22 cellular contexts compared by ENCODE assay signal in genomic region chr17:13334374-13334773, GRCh38.
A peak's percentile ranks its signal among the peaks of the same experiment; 100 is the strongest.
DNase-seq lines count a peak whose midpoint lies in the region; ATAC-seq, FAIRE-seq and TF ChIP-seq lines count a peak whose summit lies in the region.
"Had no signal": no experiment of that assay in that cellular context is flagged by ENCODE, and none has a peak within 500 bp of the region (broad histone marks: within the 10 kb centered on the region; RNA-seq: fewer than 3 reads in every experiment).

No MANE protein-coding gene starts in this region.

- H3K9me1 ChIP-seq in IMR-90 (ENCODE audit: insufficient read depth, low read length) = peaks cover 4% of the 10 kb centered on the region
- no peaks in the 10 kb centered on the region for H3K9me1 ChIP-seq in K562 (ENCODE audit: control insufficient read depth, insufficient read depth, low read length)

- TF ChIP-seq POLR2A in IMR-90 (IDR thresholded peaks at IDR 0.05; ENCODE audit: low read depth, low read length) = no peak
- TF ChIP-seq POLR2A in K562 (conservative IDR thresholded peaks at IDR 0.05) = no peak

- H3K4me3 ChIP-seq in IMR-90 (ENCODE audit: insufficient read depth, low read depth, low read length) = no peak overlapping the region
- no peak overlapping the region for H3K4me3 ChIP-seq in K562
- H3K4me3 ChIP-seq: BLaER1 had no signal

- H3K4ac ChIP-seq in IMR-90 (ENCODE audit: low read depth, low read length) = no peak overlapping the region

- peak overlapping the region; percentile 38; the same call in 1 of the 3 replicates for H2BK15ac ChIP-seq in IMR-90 (ENCODE audit: low read depth, low read length)

- dilution Hi-C loops in IMR-90 (cut with HindIII; ENCODE audit: low sequenced_read_pairs, unreplicated experiment) = no loop called here

- no peak overlapping the region for H2AK5ac ChIP-seq in IMR-90 (ENCODE audit: low read depth, low read length)

- no CpG with 5 or more reads among the region's 1 CpG for WGBS in IMR-90 (ENCODE audit: extremely low coverage in 2 of 2, insufficient read length in 1 of 2), 2 experiments
- WGBS in K562 (ENCODE audit: insufficient coverage, low coverage, missing lambda C conversion rate) = 0% methylated on average over 1 of the region's 1 CpG

- no peak overlapping the region for H3K14ac ChIP-seq in IMR-90 (replicated peaks; ENCODE audit: low read depth, low read length)

- POLR2A ChIA-PET in IMR-90 (lab: Charles Lee; ENCODE audit: unreplicated experiment) (no interaction called here), K562 (lab: Yijun Ruan, JAX) (no interaction called here)

- H4K91ac ChIP-seq in IMR-90 (ENCODE audit: insufficient read depth, low read depth, low read length) = no peak overlapping the region

- H4K8ac ChIP-seq in IMR-90 (ENCODE audit: low read depth in 2 of 2, low read length in 2 of 2) = no peak overlapping the region

- peaks cover 5% of the 10 kb centered on the region for H3K4me1 ChIP-seq in IMR-90 (ENCODE audit: control insufficient read depth, insufficient read depth, low read length)
- H3K4me1 ChIP-seq in K562 (replicated peaks in 1 of 2; ENCODE audit: control insufficient read depth in 2 of 2, insufficient read depth in 2 of 2, low read length in 2 of 2) = peaks cover 0 to 3% of the 10 kb centered on the region in 2 experiments; a peak in 3 of 5 replicates
- H3K4me1 ChIP-seq: BE2C, BLaER1, Caco-2 had no signal

- TF ChIP-seq CTCF in IMR-90 (conservative IDR thresholded peaks at IDR 0.05; ENCODE audit: low read depth, low read length) (no peak), K562 (IDR thresholded peaks at IDR 0.05 in 2 of 3, conservative IDR thresholded peaks at IDR 0.05 in 1 of 3; ENCODE audit: insufficient read depth in 2 of 3, low read depth in 1 of 3, low read length in 3 of 3) (no peak)

- CTCF ChIA-PET in IMR-90 (lab: Yijun Ruan, JAX) (interaction anchor here (0.6 kb wide), 1 partner anchor 256 kb away, joined by 4 read pairs; no protein-coding TSS in a partner anchor), K562 (lab: Yijun Ruan, JAX; ENCODE audit: low intra/inter-chr PET ratio) (no interaction called here)

- in situ Hi-C loops in IMR-90 (cut with MboI; ENCODE audit: low sequenced_read_pairs) (no loop called here), K562 (cut with MboI) (loop anchor here (10.0 kb wide), 1 partner anchor 500 kb away; no protein-coding TSS in a partner anchor)

- H3K79me1 ChIP-seq in IMR-90 (ENCODE audit: low read depth in 1 of 2, low read length in 2 of 2) = no peaks in the 10 kb centered on the region

- H3K9ac ChIP-seq in IMR-90 (ENCODE audit: low read depth, low read length) (no peak overlapping the region), K562 (ENCODE audit: insufficient read depth in 1 of 2, low read depth in 2 of 2, low read length in 2 of 2) (no peak overlapping the region)
- H3K9ac ChIP-seq: BLaER1 had no signal

- H2AK9ac ChIP-seq in IMR-90 (replicated peaks; ENCODE audit: low read depth, low read length, poor library complexity) = no peak overlapping the region

- TF ChIP-seq RAD21 in IMR-90 (IDR thresholded peaks at IDR 0.05; ENCODE audit: low read length) = no peak
- TF ChIP-seq RAD21 in K562 (CRISPR knock-in tag; conservative IDR thresholded peaks at IDR 0.05 in 1 of 2, IDR thresholded peaks at IDR 0.05 in 1 of 2) = no peak

- H3K27ac ChIP-seq in IMR-90 (ENCODE audit: insufficient read depth, low read length) (no peak overlapping the region), K562 (ENCODE audit: extremely low read depth, low read depth, low read length) (no peak overlapping the region)
- H3K27ac ChIP-seq: BLaER1 had no signal

- no TSS peak for BruUV-seq in IMR-90 (replicated peaks; lab: Mats Ljungman, UMichigan)
- no TSS peak for BruUV-seq in K562 (replicated peaks; lab: Mats Ljungman, UMichigan)

- H3K9me3 ChIP-seq in IMR-90 (ENCODE audit: control insufficient read depth, insufficient read depth, low read length) (no peaks in the 10 kb centered on the region), K562 (replicated peaks; ENCODE audit: control insufficient read depth, insufficient read depth, low read depth, low read length) (no peaks in the 10 kb centered on the region)
- H3K9me3 ChIP-seq: BE2C, BLaER1, Caco-2 had no signal

- intact Hi-C loops in IMR-90 (cut with micrococcal nuclease) (loop anchor here (10.0 kb wide), 1 partner anchor 1590 kb away; no protein-coding TSS in a partner anchor), K562 (cut with micrococcal nuclease) (loop anchor here (10.0 kb wide), 1 partner anchor 180 kb away; no protein-coding TSS in a partner anchor)

- no peak overlapping the region for H2BK5ac ChIP-seq in IMR-90 (ENCODE audit: low read depth, low read length, poor library complexity, severe bottlenecking)

- no peak overlapping the region for H4K5ac ChIP-seq in IMR-90 (ENCODE audit: low read depth, low read length)

- TF ChIP-seq EP300 in K562 (IDR thresholded peaks at IDR 0.05; ENCODE audit: low read length) = peak; percentile 76

- no peaks in the 10 kb centered on the region for H3K79me2 ChIP-seq in K562 (ENCODE audit: control insufficient read depth, insufficient read depth, low read length)

- FAIRE-seq in K562 (lab: Jason Lieb, UNC) = peak; percentile 46
- FAIRE-seq: A204.1, D721Med, G401.6, GM12891, GM18507 had no signal

- no peak overlapping the region for H3K23ac ChIP-seq in IMR-90 (ENCODE audit: low read depth, low read length)

- no peak for ATAC-seq in IMR-90 (ENCODE audit: low read depth)
- ATAC-seq in K562 = peak; percentile 25; the same call in 2 of the 3 replicates
- ATAC-seq in HG03139 (IDR thresholded peaks at IDR 0.05; ENCODE audit: unreplicated experiment) = no peak
- ATAC-seq in HG03521 (IDR thresholded peaks at IDR 0.05; ENCODE audit: unreplicated experiment) = no peak

- no peak overlapping the region for H3K18ac ChIP-seq in IMR-90 (ENCODE audit: low read depth, low read length)

- H3K27me3 ChIP-seq in IMR-90 (ENCODE audit: control insufficient read depth, insufficient read depth, low read length) (no peaks in the 10 kb centered on the region), K562 (ENCODE audit: control insufficient read depth in 2 of 2, insufficient read depth in 2 of 2, low read length in 2 of 2) (no peaks in the 10 kb centered on the region)
- H3K27me3 ChIP-seq: BE2C, BLaER1 had no signal

- H3K4me2 ChIP-seq in IMR-90 (ENCODE audit: low read depth, low read length) (no peak overlapping the region), K562 (ENCODE audit: insufficient read depth, low read length) (no peak overlapping the region; the same call in 1 of the 2 replicates)
- H3K4me2 ChIP-seq: BLaER1 had no signal

- H2AFZ ChIP-seq in IMR-90 (replicated peaks; ENCODE audit: low read length, poor library complexity) = no peak overlapping the region
- H2AFZ ChIP-seq in K562 (ENCODE audit: low read depth, low read length) = no peak overlapping the region

- DNase-seq in IMR-90 (no peak), K562 (ENCODE audit: extremely low read depth in 1 of 4, low spot score in 3 of 4) (peak in 2 of 4 experiments; percentile 15 to 43), COLO668 (lab: John Stamatoyannopoulos, UW; ENCODE audit: unreplicated experiment) (no peak)
- DNase-seq: 8988T; ACHN; BE2C; C1 segment of cervical spinal cord; Caco-2; Calu3; CD4-positive, alpha-beta memory T cell; CD4-positive, CD25-positive, alpha-beta regulatory T cell; CD8-positive, alpha-beta memory T cell; DMS79 treated with DMSO at 0.1 percent for 48 hours; GF-D8 had no signal

- H2BK120ac ChIP-seq in IMR-90 (ENCODE audit: low read depth, low read length) = 0 out of 2 replicates have a peak overlapping the region, but pooled peaks have one; percentile 12

- no peak overlapping the region for H2BK20ac ChIP-seq in IMR-90 (ENCODE audit: low read depth, low read length)

- H4K20me1 ChIP-seq in IMR-90 (ENCODE audit: insufficient read depth, low read length) (no peaks in the 10 kb centered on the region), K562 (replicated peaks; ENCODE audit: control insufficient read depth, insufficient read depth, low read length) (no peaks in the 10 kb centered on the region)
- H4K20me1 ChIP-seq: BLaER1 had no signal

- H3K56ac ChIP-seq in IMR-90 (ENCODE audit: extremely low read depth, insufficient read depth, low read length) = no peak overlapping the region

- H3K36me3 ChIP-seq in IMR-90 (ENCODE audit: control insufficient read depth, insufficient read depth, low read length) (no peaks in the 10 kb centered on the region), K562 (ENCODE audit: control insufficient read depth, insufficient read depth, low read length) (no peaks in the 10 kb centered on the region)
- H3K36me3 ChIP-seq: BE2C, BLaER1 had no signal

TF ChIP-seq in IMR-90, 13 proteins besides CTCF, POLR2A, EP300 and RAD21 (continues in another document):
- TF ChIP-seq RCOR1 (IDR thresholded peaks at IDR 0.05; ENCODE audit: insufficient replicate concordance, low read length) = no peak
- TF ChIP-seq RFX5 (IDR thresholded peaks at IDR 0.05; ENCODE audit: low read depth, low read length) = no peak
- TF ChIP-seq MAZ (IDR thresholded peaks at IDR 0.05; ENCODE audit: borderline replicate concordance, low read depth, low read length) = no peak
- no peak for TF ChIP-seq ELK1 (IDR thresholded peaks at IDR 0.05; ENCODE audit: borderline replicate concordance, low read depth, low read length)
- no peak for TF ChIP-seq NFE2L2 (IDR thresholded peaks at IDR 0.05; ENCODE audit: low read depth, low read length)

TF ChIP-seq in K562, 482 proteins besides CTCF, POLR2A, EP300 and RAD21 (continues in another document):
- no peak for TF ChIP-seq RHOXF2B (CRISPR knock-in tag; conservative IDR thresholded peaks at IDR 0.05)
- no peak for TF ChIP-seq ZNF507 (tag; conservative IDR thresholded peaks at IDR 0.05)
- TF ChIP-seq IFI16 (CRISPR knock-in tag; IDR thresholded peaks at IDR 0.05) = no peak
- no peak for TF ChIP-seq ZNF551 (CRISPR knock-in tag; IDR thresholded peaks at IDR 0.05)
- TF ChIP-seq ZC3H11A (IDR thresholded peaks at IDR 0.05; ENCODE audit: low read depth, low read length) = no peak
- TF ChIP-seq ZFX (CRISPR knock-in tag; IDR thresholded peaks at IDR 0.05) = no peak
- no peak for TF ChIP-seq ZNF655 (CRISPR knock-in tag; IDR thresholded peaks at IDR 0.05)
